ENCODE assay signal across 20 cellular contexts in genomic region chr15:45498701-45499100, GRCh38. TPM values are rescaled to one million over a fixed set of nuclear protein-coding genes. Genes with fewer than 3 reads are reported as not detected.
DNase-seq lines count a peak whose midpoint lies in the region; FAIRE-seq and TF ChIP-seq lines count a peak whose summit lies in the region.
"Had no signal": no experiment of that assay in that cellular context is flagged by ENCODE, and none has a peak within 500 bp of the region (broad histone marks: within the 10 kb centered on the region; RNA-seq: fewer than 3 reads in every experiment).

No MANE protein-coding gene starts in this region.

- intact Hi-C loops in thyroid gland (cut with DNase I) = no loop called here

- no peaks in the 10 kb centered on the region for H3K79me2 ChIP-seq in GM23248 (ENCODE audit: insufficient read depth)
- H3K79me2 ChIP-seq in astrocyte (ENCODE audit: insufficient read depth, low read length) = no peaks in the 10 kb centered on the region

- H3K9me2 ChIP-seq in GM23248 (ENCODE audit: insufficient read depth) = no peaks in the 10 kb centered on the region

- no peak overlapping the region for H3K4me3 Mint-ChIP-seq in astrocyte (ENCODE audit: unreplicated experiment)
- H3K4me3 Mint-ChIP-seq: CD4-positive, alpha-beta memory T cell had no signal

- H3K9ac ChIP-seq in GM23248 (no peak overlapping the region), astrocyte (ENCODE audit: low read length) (no peak overlapping the region)
- H3K9ac ChIP-seq: BLaER1 treated with 17β-estradiol and CSF1 and Interleukin-3, amounts not matched to agents 10 nM and 100 nM had no signal

- no peaks in the 10 kb centered on the region for H4K20me1 ChIP-seq in GM23248 (ENCODE audit: insufficient read depth)
- H4K20me1 ChIP-seq in astrocyte (ENCODE audit: insufficient read depth, low read length) = no peaks in the 10 kb centered on the region
- H4K20me1 ChIP-seq: BLaER1 treated with 17β-estradiol and CSF1 and Interleukin-3, amounts not matched to agents 10 nM and 100 nM had no signal

- H3K4me3 ChIP-seq in GM23248 (no peak overlapping the region), astrocyte (ENCODE audit: insufficient read depth, low read depth, low read length) (no peak overlapping the region), retinal pigment epithelial cell (ENCODE audit: low read length) (no peak overlapping the region), thyroid gland (replicated peaks in 1 of 3) (no peak overlapping the region)
- H3K4me3 ChIP-seq: A549; BLaER1 treated with 17β-estradiol and CSF1 and Interleukin-3, amounts not matched to agents 10 nM and 100 nM had no signal

- H3K27ac Mint-ChIP-seq in astrocyte (ENCODE audit: unreplicated experiment) = peak overlapping the region; percentile 58
- H3K27ac Mint-ChIP-seq: CD4-positive, alpha-beta memory T cell had no signal

- H3K36me3 ChIP-seq in GM23248 (ENCODE audit: low read depth) (no peaks in the 10 kb centered on the region), astrocyte (ENCODE audit: insufficient read depth, low read length) (no peaks in the 10 kb centered on the region), thyroid gland (no peaks in the 10 kb centered on the region)
- H3K36me3 ChIP-seq: BE2C; BLaER1 treated with 17β-estradiol and CSF1 and Interleukin-3, amounts not matched to agents 10 nM and 100 nM had no signal

- no peaks in the 10 kb centered on the region for H3K9me3 Mint-ChIP-seq in astrocyte (ENCODE audit: unreplicated experiment)
- H3K9me3 Mint-ChIP-seq: CD4-positive, alpha-beta memory T cell had no signal

- H3K4me1 ChIP-seq in GM23248 (ENCODE audit: insufficient read depth) (peaks cover 14% of the 10 kb centered on the region), astrocyte (ENCODE audit: insufficient read depth, low read length) (peaks cover 9% of the 10 kb centered on the region), thyroid gland (no peaks in the 10 kb centered on the region)
- H3K4me1 ChIP-seq: A549, BE2C, Caco-2 had no signal

- no peak for TF ChIP-seq POLR2A in thyroid gland (IDR thresholded peaks at IDR 0.05)

- TF ChIP-seq CTCF in C4-2B (conservative IDR thresholded peaks at IDR 0.05) (no peak), astrocyte (IDR thresholded peaks at IDR 0.05; ENCODE audit: insufficient read depth, low read depth, low read length) (no peak), retinal pigment epithelial cell (conservative IDR thresholded peaks at IDR 0.05; ENCODE audit: low read depth, low read length) (no peak), thyroid gland (IDR thresholded peaks at IDR 0.05) (no peak)

- H3K27me3 ChIP-seq in GM23248 (replicated peaks; ENCODE audit: insufficient read depth) = no peaks in the 10 kb centered on the region
- no peaks in the 10 kb centered on the region for H3K27me3 ChIP-seq in astrocyte (ENCODE audit: insufficient read depth, low read length)
- H3K27me3 ChIP-seq in thyroid gland = no peaks in the 10 kb centered on the region
- H3K27me3 ChIP-seq: BLaER1 treated with 17β-estradiol and CSF1 and Interleukin-3, amounts not matched to agents 10 nM and 100 nM had no signal

- H3K27ac ChIP-seq in C4-2B = peak overlapping the region; percentile 81
- H3K27ac ChIP-seq in GM23248 = no peak overlapping the region
- no peak overlapping the region for H3K27ac ChIP-seq in astrocyte (ENCODE audit: low read depth, low read length)
- no peak overlapping the region for H3K27ac ChIP-seq in thyroid gland
- H3K27ac ChIP-seq: A549; BLaER1 treated with 17β-estradiol and CSF1 and Interleukin-3, amounts not matched to agents 10 nM and 100 nM had no signal

- FAIRE-seq in astrocyte (lab: Jason Lieb, UNC) = peak; percentile 17
- FAIRE-seq: A549, GM12891, GM18507, H1 had no signal

- H3F3A ChIP-seq in GM23248 (ENCODE audit: insufficient read depth) = peaks cover 7% of the 10 kb centered on the region

- H3K36me3 Mint-ChIP-seq in astrocyte (ENCODE audit: low read depth, unreplicated experiment) = peaks cover 2% of the 10 kb centered on the region

- DNase-seq in GM23248 (no peak), astrocyte (ENCODE audit: low read depth) (peak; percentile 58), retinal pigment epithelial cell (ENCODE audit: low read depth) (peak; percentile 23), DMS 273 treated with DMSO at 0.1 percent for 48 hours (lab: John Stamatoyannopoulos, UW) (no peak), COLO829 (ENCODE audit: low spot score) (no peak), thyroid gland (no peak)
- DNase-seq: 8988T; ACHN; AML-193; BE2C; Caco-2; CD4-positive, alpha-beta memory T cell; DMS79; GF-D8 had no signal

- H3K4me1 Mint-ChIP-seq in astrocyte (ENCODE audit: low read depth, unreplicated experiment) = peaks cover 13% of the 10 kb centered on the region
- H3K4me1 Mint-ChIP-seq: CD4-positive, alpha-beta memory T cell had no signal

- no peaks in the 10 kb centered on the region for H3K9me3 ChIP-seq in GM23248 (ENCODE audit: low read depth)
- no peaks in the 10 kb centered on the region for H3K9me3 ChIP-seq in astrocyte (ENCODE audit: insufficient read depth, low read depth, low read length)
- H3K9me3 ChIP-seq in thyroid gland = no peaks in the 10 kb centered on the region
- H3K9me3 ChIP-seq: A549; BE2C; BLaER1 treated with 17β-estradiol and CSF1 and Interleukin-3, amounts not matched to agents 10 nM and 100 nM; Caco-2 had no signal

- H2AFZ ChIP-seq in GM23248 (peak overlapping the region; percentile 66; the same call in 1 of the 2 replicates), astrocyte (ENCODE audit: low read depth, low read length) (no peak overlapping the region)

- H3K27me3 Mint-ChIP-seq in astrocyte (ENCODE audit: low read depth, unreplicated experiment) = no peaks in the 10 kb centered on the region
- H3K27me3 Mint-ChIP-seq: CD4-positive, alpha-beta memory T cell had no signal

- H3K4me2 ChIP-seq in GM23248 (ENCODE audit: unreplicated experiment) (no peak overlapping the region), astrocyte (ENCODE audit: low read length) (no peak overlapping the region)
- H3K4me2 ChIP-seq: A549 had no signal

- in situ Hi-C loops in GM23248 (cut with MboI) = no loop called here

- WGBS in GM23248 (ENCODE audit: low coverage in 1 of 2, low lambda C conversion rate in 2 of 2, missing lambda C conversion rate in 2 of 2), 2 experiments = 97% methylated on average over 1 of the region's 1 CpG
- 90 to 92% methylated on average over 1 of the region's 1 CpG for WGBS in thyroid gland, 2 donors

RNA-seq across cellular contexts. Expression of gene SLC30A4, which starts 23.9 kb away (rescaled TPM):
- 6.5 and 7.8 TPM in 2 replicates for total RNA-seq in GM23248 (2014; rRNA removed; shearing (Covaris generic))
- polyA plus RNA-seq in GM23248 (2016; fragmentation: Nextera tagmentation; extraction: Ambion mirVana) = 6.3 and 6.4 TPM in 2 replicates
- total RNA-seq in astrocyte (6.8 and 8.0 TPM in 2 replicates), thyroid gland (10 to 100 TPM; 12.5 to 15.9 (median 13.6) TPM)

Comparison
In these comparisons a context has a peak if more than half of its experiments do, and no peak if none do; other contexts are left out.
1. DNase-seq: peak in astrocyte (single experiment) and retinal pigment epithelial cell (single experiment); none in GM23248 (single experiment), DMS 273 treated with DMSO at 0.1 percent for 48 hours (single experiment), COLO829 (single experiment) and thyroid gland (0 of 2).